In the genomic region with DNA sequence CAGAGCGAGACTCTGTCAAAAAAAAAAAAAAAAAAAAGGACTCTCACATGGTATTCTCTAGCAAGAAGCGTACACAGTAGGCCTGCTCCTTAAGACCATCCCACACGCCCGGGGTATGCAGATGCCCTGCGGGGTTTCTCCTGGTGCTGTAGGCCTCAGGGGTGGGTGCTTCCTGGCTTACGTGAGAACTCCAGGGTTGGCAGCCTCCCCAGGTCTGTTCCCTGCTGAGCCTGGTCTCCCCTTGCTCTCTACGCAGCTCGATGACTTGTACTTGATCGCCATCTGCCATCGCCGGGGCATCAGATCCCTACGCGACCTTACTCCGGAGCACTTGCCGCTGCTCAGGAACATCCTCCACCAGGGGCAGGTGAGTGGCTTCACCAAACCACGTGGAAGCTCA, we compare ENCODE assay signal across 21 cellular contexts. TPM values are rescaled to one million over a fixed set of nuclear protein-coding genes. Genes with fewer than 3 reads are reported as not detected.
DNase-seq lines count a peak whose midpoint lies in the region; ATAC-seq, FAIRE-seq and TF ChIP-seq lines count a peak whose summit lies in the region.
"Had no signal": no experiment of that assay in that cellular context is flagged by ENCODE, and none has a peak within 500 bp of the region (broad histone marks: within the 10 kb centered on the region; RNA-seq: fewer than 3 reads in every experiment).

No MANE protein-coding gene starts in this region.

- H3K27me3 ChIP-seq in right cardiac atrium (ENCODE audit: control insufficient read depth, insufficient read depth) (no peaks in the 10 kb centered on the region), RWPE2 (ENCODE audit: insufficient read depth, poor library complexity, severe bottlenecking) (no peaks in the 10 kb centered on the region)
- H3K27me3 ChIP-seq: BLaER1, SJSA1 had no signal

- ATAC-seq in right cardiac atrium (no peak), left cardiac atrium (no peak), RWPE2 (ENCODE audit: low read depth) (no peak)
- ATAC-seq in stimulated activated effector memory CD8-positive, alpha-beta T cell treated with anti-CD3 and anti-CD28 coated beads, Interleukin-12 subunit alpha, Interleukin-12 subunit beta, amount 100 ng/mL, for 72 hours: no peak
- ATAC-seq in stimulated activated naive B cell treated with anti-CD40 and anti-IgM and Interleukin-4, amounts not matched to agents 10 μg/mL and 1 μg/mL and 100 μg/mL, for 72 hours (replicated peaks): no peak
- ATAC-seq: HCT116, Right ventricle myocardium inferior had no signal

- H3K4me3 ChIP-seq in right cardiac atrium (ENCODE audit: low read length) (no peak overlapping the region), RWPE2 (ENCODE audit: severe bottlenecking) (no peak overlapping the region), kidney (ENCODE audit: low read length in 2 of 2) (no peak overlapping the region)
- H3K4me3 ChIP-seq: BLaER1, SJSA1 had no signal

- intact Hi-C loops in right cardiac atrium (cut with DNase I) (no loop called here), left cardiac atrium (cut with DNase I) (no loop called here), kidney (cut with DNase I) (no loop called here)

- H3K4me3 Mint-ChIP-seq in stimulated activated effector memory CD8-positive, alpha-beta T cell treated with anti-CD3 and anti-CD28 coated beads, Interleukin-12 subunit alpha, Interleukin-12 subunit beta, amount 100 ng/mL, for 72 hours: no peak overlapping the region
- H3K4me3 Mint-ChIP-seq in stimulated activated naive B cell treated with anti-CD40 and anti-IgM and Interleukin-4, amounts not matched to agents 10 μg/mL and 1 μg/mL and 100 μg/mL, for 72 hours: no peak overlapping the region
- H3K4me3 Mint-ChIP-seq: CD4-positive, CD25-positive, alpha-beta regulatory T cell had no signal

- DNase-seq in right cardiac atrium: peak in 2 of 3 donors; percentile 41 to 49
- no peak for DNase-seq in left cardiac atrium
- peak; percentile 44 for DNase-seq in RWPE2 (ENCODE audit: low spot score)
- DNase-seq in kidney: peak; percentile 35
- no peak for DNase-seq in stimulated activated effector memory CD8-positive, alpha-beta T cell treated with anti-CD3 and anti-CD28 coated beads, Interleukin-12 subunit alpha, Interleukin-12 subunit beta, amount 100 ng/mL, for 72 hours (ENCODE audit: low spot score in 2 of 2)
- DNase-seq in D721Med (ENCODE audit: insufficient read length, low spot score): no peak
- no peak for DNase-seq in stimulated activated naive B cell treated with anti-CD40 and anti-IgM and Interleukin-4, amounts not matched to agents 10 μg/mL and 1 μg/mL and 100 μg/mL, for 72 hours
- DNase-seq: CD4-positive, CD25-positive, alpha-beta regulatory T cell; Kasumi-1; NCI-H1092 treated with DMSO at 0.1 percent for 48 hours; NCI-H1436; NCI-H187; NCI-H446; NCI-H524 treated with DMSO at 0.1 percent for 48 hours; NCI-H774 had no signal

- H3K9me3 ChIP-seq in right cardiac atrium (ENCODE audit: control insufficient read depth, low read length): no peaks in the 10 kb centered on the region
- H3K9me3 ChIP-seq in RWPE2 (ENCODE audit: severe bottlenecking): no peaks in the 10 kb centered on the region
- H3K9me3 ChIP-seq in kidney (ENCODE audit: control insufficient read depth in 1 of 2, low read length in 2 of 2): no peaks in the 10 kb centered on the region
- H3K9me3 ChIP-seq: BLaER1, SJSA1 had no signal

- H3K4me1 ChIP-seq in right cardiac atrium (ENCODE audit: control insufficient read depth, insufficient read depth, low read length): peaks cover 19% of the 10 kb centered on the region
- H3K4me1 ChIP-seq in RWPE2 (ENCODE audit: insufficient read depth, poor library complexity, severe bottlenecking): peaks cover 48% of the 10 kb centered on the region
- H3K4me1 ChIP-seq in kidney (ENCODE audit: control insufficient read depth in 1 of 2, insufficient read depth in 1 of 2, low read depth in 1 of 2, low read length in 2 of 2): peaks cover 8 to 15% of the 10 kb centered on the region in 2 donors

- H3K4me1 Mint-ChIP-seq in stimulated activated effector memory CD8-positive, alpha-beta T cell treated with anti-CD3 and anti-CD28 coated beads, Interleukin-12 subunit alpha, Interleukin-12 subunit beta, amount 100 ng/mL, for 72 hours: peaks cover 29% of the 10 kb centered on the region
- peaks cover 0 to 12% of the 10 kb centered on the region in 2 donors for H3K4me1 Mint-ChIP-seq in stimulated activated naive B cell treated with anti-CD40 and anti-IgM and Interleukin-4, amounts not matched to agents 10 μg/mL and 1 μg/mL and 100 μg/mL, for 72 hours

- no peak for TF ChIP-seq CTCF in RWPE2 (IDR thresholded peaks at IDR 0.05; ENCODE audit: poor library complexity, severe bottlenecking)
- no peak for TF ChIP-seq CTCF in kidney (IDR thresholded peaks at IDR 0.05; ENCODE audit: borderline replicate concordance, extremely low read depth, insufficient read depth)
- no peak for TF ChIP-seq CTCF in D721Med (IDR thresholded peaks at IDR 0.05; ENCODE audit: insufficient read depth, missing control alignments)

- peaks cover 85% of the 10 kb centered on the region for H3K36me3 Mint-ChIP-seq in stimulated activated effector memory CD8-positive, alpha-beta T cell treated with anti-CD3 and anti-CD28 coated beads, Interleukin-12 subunit alpha, Interleukin-12 subunit beta, amount 100 ng/mL, for 72 hours
- peaks cover 53 to 79% of the 10 kb centered on the region in 2 donors for H3K36me3 Mint-ChIP-seq in stimulated activated naive B cell treated with anti-CD40 and anti-IgM and Interleukin-4, amounts not matched to agents 10 μg/mL and 1 μg/mL and 100 μg/mL, for 72 hours

- H3K27ac ChIP-seq in right cardiac atrium (ENCODE audit: low read length): no peak overlapping the region
- peak overlapping the region; percentile 83 for H3K27ac ChIP-seq in RWPE2 (ENCODE audit: poor library complexity, severe bottlenecking)
- no peak overlapping the region for H3K27ac ChIP-seq in kidney (ENCODE audit: low read depth in 2 of 2, low read length in 2 of 2)
- H3K27ac ChIP-seq: BLaER1 had no signal

- FAIRE-seq in kidney (lab: Jason Lieb, UNC) (no peak), D721Med (lab: Jason Lieb, UNC) (no peak)
- FAIRE-seq: GM18507, RCC 7860 had no signal

- H3K27me3 Mint-ChIP-seq in stimulated activated naive B cell treated with anti-CD40 and anti-IgM and Interleukin-4, amounts not matched to agents 10 μg/mL and 1 μg/mL and 100 μg/mL, for 72 hours: no peaks in the 10 kb centered on the region
- H3K27me3 Mint-ChIP-seq: CD4-positive, CD25-positive, alpha-beta regulatory T cell had no signal

- peak overlapping the region; percentile 43 for H3K27ac Mint-ChIP-seq in stimulated activated effector memory CD8-positive, alpha-beta T cell treated with anti-CD3 and anti-CD28 coated beads, Interleukin-12 subunit alpha, Interleukin-12 subunit beta, amount 100 ng/mL, for 72 hours
- no peak overlapping the region for H3K27ac Mint-ChIP-seq in stimulated activated naive B cell treated with anti-CD40 and anti-IgM and Interleukin-4, amounts not matched to agents 10 μg/mL and 1 μg/mL and 100 μg/mL, for 72 hours

- H3K36me3 ChIP-seq in RWPE2 (ENCODE audit: low read depth): peaks cover 10% of the 10 kb centered on the region
- H3K36me3 ChIP-seq in kidney (ENCODE audit: control insufficient read depth in 1 of 2, insufficient read depth in 2 of 2, low read length in 2 of 2): peaks cover 11 to 26% of the 10 kb centered on the region in 2 donors

- WGBS in right cardiac atrium: 93% methylated on average over 16 of the region's 16 CpGs

- no peaks in the 10 kb centered on the region for H3K9me3 Mint-ChIP-seq in stimulated activated effector memory CD8-positive, alpha-beta T cell treated with anti-CD3 and anti-CD28 coated beads, Interleukin-12 subunit alpha, Interleukin-12 subunit beta, amount 100 ng/mL, for 72 hours
- H3K9me3 Mint-ChIP-seq in stimulated activated naive B cell treated with anti-CD40 and anti-IgM and Interleukin-4, amounts not matched to agents 10 μg/mL and 1 μg/mL and 100 μg/mL, for 72 hours: no peaks in the 10 kb centered on the region
- H3K9me3 Mint-ChIP-seq: CD4-positive, CD25-positive, alpha-beta regulatory T cell had no signal

- no peak overlapping the region for H3K9ac ChIP-seq in kidney (ENCODE audit: low read length in 2 of 2)
- H3K9ac ChIP-seq: BLaER1 had no signal

RNA-seq across cellular contexts. Expression of gene ST3GAL4, which starts 12.4 kb away (rescaled TPM):
- 10 to 100 TPM; 57.3 to 96.9 (median 65.4) TPM for total RNA-seq in right cardiac atrium
- 57.5 TPM for polyA plus RNA-seq in right cardiac atrium
- 100 to 1,000 TPM in 1 of 2 donors, 10 to 100 TPM in 1; 57.1 to 109 TPM for total RNA-seq in left cardiac atrium
- 27.4 TPM for total RNA-seq in kidney
- polyA plus RNA-seq in kidney (ENCODE audit: insufficient read depth, low read depth, low replicate concordance): 72.8 TPM

RNA-seq across cellular contexts. Expression of gene DCPS, which starts 39.2 kb away (rescaled TPM):
- 10 to 100 TPM in 3 of 4 donors, 1 to 10 TPM in 1; 9.9 to 14.9 (median 10.4) TPM for total RNA-seq in right cardiac atrium
- 10.6 TPM for polyA plus RNA-seq in right cardiac atrium
- total RNA-seq in left cardiac atrium: 10 to 100 TPM; 11.3 to 13.1 TPM
- 24.2 TPM for total RNA-seq in kidney
- 23.9 TPM for polyA plus RNA-seq in kidney (ENCODE audit: insufficient read depth, low read depth, low replicate concordance)

Comparison
In these comparisons a context has a peak if more than half of its experiments do, and no peak if none do; other contexts are left out.
1. DNase-seq: peak in right cardiac atrium (2 of 3), RWPE2 (single experiment) and kidney (single experiment); none in left cardiac atrium (single experiment), stimulated activated effector memory CD8-positive, alpha-beta T cell treated with anti-CD3 and anti-CD28 coated beads, Interleukin-12 subunit alpha, Interleukin-12 subunit beta, amount 100 ng/mL, for 72 hours (0 of 2), D721Med (single experiment) and stimulated activated naive B cell treated with anti-CD40 and anti-IgM and Interleukin-4, amounts not matched to agents 10 μg/mL and 1 μg/mL and 100 μg/mL, for 72 hours (single experiment).